16 cellular contexts compared by ENCODE assay signal in genomic region chr3:128033102-128033501, GRCh38. TPM values are rescaled to one million over a fixed set of nuclear protein-coding genes. Genes with fewer than 3 reads are reported as not detected.
DNase-seq lines count a peak whose midpoint lies in the region; ATAC-seq, FAIRE-seq and TF ChIP-seq lines count a peak whose summit lies in the region.
"Had no signal": no experiment of that assay in that cellular context is flagged by ENCODE, and none has a peak within 500 bp of the region (broad histone marks: within the 10 kb centered on the region; RNA-seq: fewer than 3 reads in every experiment).

No MANE protein-coding gene starts in this region.

- TF ChIP-seq POLR2A in H54 (IDR thresholded peaks at IDR 0.05; ENCODE audit: low read depth, low read length): no peak

- CTCF ChIA-PET in mammary epithelial cell (lab: Charles Lee; ENCODE audit: low non-redundant PET): no interaction called here

- no peak for FAIRE-seq in H54 (lab: Jason Lieb, UNC)
- FAIRE-seq: A204.1 had no signal

- H4K20me1 ChIP-seq in mammary epithelial cell (ENCODE audit: insufficient read depth, low read length): no peaks in the 10 kb centered on the region

- dilution Hi-C loops in mammary epithelial cell (cut with HindIII; ENCODE audit: low sequenced_read_pairs): no loop called here

- H3K9ac ChIP-seq in mammary epithelial cell (ENCODE audit: insufficient read depth, low read length): no peak overlapping the region

- TF ChIP-seq CTCF in mammary epithelial cell (conservative IDR thresholded peaks at IDR 0.05 in 1 of 2, IDR thresholded peaks at IDR 0.05 in 1 of 2; ENCODE audit: extremely low read depth in 1 of 2, insufficient read depth in 1 of 2, low read depth in 1 of 2, low read length in 2 of 2): no peak
- TF ChIP-seq CTCF in left lung (IDR thresholded peaks at IDR 0.05): no peak

- DNase-seq in EH (ENCODE audit: low read depth) (peak; percentile 4), M059J (ENCODE audit: low read depth) (peak; percentile 60), mammary epithelial cell (peak; percentile 57), left lung (no peak), H54 (ENCODE audit: insufficient read length, low spot score) (no peak), DMS79 (lab: John Stamatoyannopoulos, UW) (no peak), NCI-H146 (lab: John Stamatoyannopoulos, UW) (no peak)
- DNase-seq: EL, NCI-H1092 treated with DMSO at 0.1 percent for 48 hours, NCI-H2029 treated with DMSO at 0.1 percent for 48 hours, NCI-H524 treated with DMSO at 0.1 percent for 48 hours, NCI-H82, Peyer's patch had no signal

- BruUV-seq in mammary epithelial cell (replicated peaks; lab: Mats Ljungman, UMichigan): no TSS peak

- intact Hi-C loops in mammary epithelial cell (cut with micrococcal nuclease): no loop called here
- intact Hi-C loops in left lung (cut with DNase I): no loop called here

- H3K4me3 ChIP-seq in mammary epithelial cell (replicated peaks in 1 of 3; ENCODE audit: insufficient read depth in 1 of 3, low read depth in 2 of 3, low read length in 3 of 3) (no peak overlapping the region), left lung (no peak overlapping the region)
- H3K4me3 ChIP-seq: HAP-1, Peyer's patch had no signal

- no peak overlapping the region for H3K4me2 ChIP-seq in mammary epithelial cell (ENCODE audit: insufficient read depth, low read depth, low read length)

- no peak overlapping the region for H3K27ac ChIP-seq in mammary epithelial cell (ENCODE audit: insufficient read depth, low read depth, low read length)
- H3K27ac ChIP-seq in left lung: no peak overlapping the region
- H3K27ac ChIP-seq: Peyer's patch had no signal

- H3K4me1 ChIP-seq in mammary epithelial cell (ENCODE audit: insufficient read depth, low read length): no peaks in the 10 kb centered on the region
- no peaks in the 10 kb centered on the region for H3K4me1 ChIP-seq in left lung
- H3K4me1 ChIP-seq: HAP-1, Peyer's patch had no signal

- H3K36me3 ChIP-seq in mammary epithelial cell (ENCODE audit: insufficient read depth, low read length) (no peaks in the 10 kb centered on the region), left lung (no peaks in the 10 kb centered on the region)
- H3K36me3 ChIP-seq: HAP-1, Peyer's patch had no signal

- no peaks in the 10 kb centered on the region for H3K79me2 ChIP-seq in mammary epithelial cell (ENCODE audit: insufficient read depth, low read length)

- H3K27me3 ChIP-seq in mammary epithelial cell (ENCODE audit: insufficient read depth, low read length) (no peaks in the 10 kb centered on the region), left lung (no peaks in the 10 kb centered on the region)
- H3K27me3 ChIP-seq: Peyer's patch had no signal

- H3K9me3 ChIP-seq in mammary epithelial cell (replicated peaks; ENCODE audit: insufficient read depth, low read length) (no peaks in the 10 kb centered on the region), left lung (no peaks in the 10 kb centered on the region)
- H3K9me3 ChIP-seq: HAP-1, Peyer's patch had no signal

- no peak overlapping the region for H2AFZ ChIP-seq in mammary epithelial cell (ENCODE audit: low read depth, low read length)

- peak; percentile 45 for ATAC-seq in left lung
- ATAC-seq: Right ventricle myocardium inferior had no signal

- in situ Hi-C loops in mammary epithelial cell (cut with MboI; ENCODE audit: low sequenced_read_pairs in 2 of 2): no loop called here

RNA-seq across cellular contexts. Expression of gene SEC61A1, which starts 19.1 kb away (rescaled TPM):
- total RNA-seq in M059J (2014; rRNA removed; shearing (Covaris generic)): 469 and 512 TPM in 2 replicates
- total RNA-seq in mammary epithelial cell: 100 to 1,000 TPM; 291 to 353 TPM
- polyA plus RNA-seq in mammary epithelial cell: 230 TPM
- 378 TPM for polyA minus RNA-seq in mammary epithelial cell
- total RNA-seq in left lung: 100 to 1,000 TPM; 283 to 361 TPM

Comparison
In these comparisons a context has a peak if more than half of its experiments do, and no peak if none do; other contexts are left out.
1. DNase-seq: peak in EH (single experiment), M059J (single experiment) and mammary epithelial cell (single experiment); none in left lung (0 of 2), H54 (single experiment), DMS79 (single experiment) and NCI-H146 (single experiment).